Comparison of ENCODE assay signal across 21 cellular contexts in the genomic region with DNA sequence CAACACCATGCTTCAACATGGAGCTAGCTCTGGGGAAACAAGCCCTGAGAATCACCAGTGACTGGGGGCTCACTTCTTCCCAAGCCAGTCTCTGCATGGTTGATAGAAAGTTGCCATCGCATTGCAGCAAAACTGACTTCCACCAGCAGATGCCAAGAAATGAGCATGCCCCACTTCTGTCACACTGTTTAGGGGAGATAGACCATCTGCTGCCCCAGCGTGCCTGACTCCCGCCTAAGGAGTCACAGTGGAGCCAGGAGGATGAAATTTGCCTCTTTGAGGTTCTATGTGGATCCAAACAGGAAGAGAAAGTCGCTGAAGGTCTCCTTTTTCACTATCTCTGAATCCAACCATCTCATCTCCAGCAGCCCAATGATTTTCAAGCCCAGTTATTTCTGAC.
A peak's percentile ranks its signal among the peaks of the same experiment; 100 is the strongest.
DNase-seq lines count a peak whose midpoint lies in the region; ATAC-seq lines count a peak whose summit lies in the region.
"Had no signal": no experiment of that assay in that cellular context is flagged by ENCODE, and none has a peak within 500 bp of the region (broad histone marks: within the 10 kb centered on the region; RNA-seq: fewer than 3 reads in every experiment).

No MANE protein-coding gene starts in this region.

- no peak overlapping the region for H2AFZ ChIP-seq in Karpas-422 (ENCODE audit: low read length)

- H3K27me3 ChIP-seq in Karpas-422 (ENCODE audit: low read length), result no peaks in the 10 kb centered on the region; the same call in 1 of the 2 replicates
- peaks cover 0 to 3% (median 0%) of the 10 kb centered on the region in 5 donors for H3K27me3 ChIP-seq in subcutaneous abdominal adipose tissue (ENCODE audit: control insufficient read depth in 5 of 5, insufficient read depth in 4 of 5, low read length in 5 of 5)
- H3K27me3 ChIP-seq: MG63, SJSA1 had no signal

- H4K20me1 ChIP-seq in Karpas-422 (ENCODE audit: insufficient read depth, low read depth, low read length), result no peaks in the 10 kb centered on the region

- DNase-seq in NCI-H1694 treated with DMSO at 0.1 percent for 48 hours (lab: John Stamatoyannopoulos, UW) (peak; percentile 5), NCI-H1694 (lab: John Stamatoyannopoulos, UW) (no peak), Karpas-422 (no peak), cerebellum (ENCODE audit: low spot score) (peak; percentile 40), substantia nigra (lab: John Stamatoyannopoulos, UW) (no peak)
- DNase-seq in activated CD4-positive, alpha-beta T cell treated with anti-CD3 and anti-CD28 coated beads, Interleukin-2, amount 50 U/mL, for 48 hours, result no peak
- DNase-seq: Calu3; GOT3; KBM-7; MG63; NCI-H187; NCI-H2081 treated with DMSO at 0.1 percent for 48 hours; NCI-H774; NK-92 treated with Interleukin-12 subunit alpha and Interleukin-12 subunit beta, amount 100 ng/mL, for 24 hours; Right ventricle myocardium superior; RPMI8226 had no signal

- H3K9me3 ChIP-seq in Karpas-422 (ENCODE audit: low read length) (no peaks in the 10 kb centered on the region), subcutaneous abdominal adipose tissue (ENCODE audit: control insufficient read depth in 5 of 5, low read length in 5 of 5) (no peaks in the 10 kb centered on the region)
- H3K9me3 ChIP-seq: HAP-1, SJSA1 had no signal

- ATAC-seq in GM21528 (IDR thresholded peaks at IDR 0.05; ENCODE audit: low FRiP score, unreplicated experiment), result no peak

- no peaks in the 10 kb centered on the region for H3K9me2 ChIP-seq in Karpas-422 (replicated peaks; ENCODE audit: insufficient read depth, low read length)

- H3K4me2 ChIP-seq in Karpas-422 (ENCODE audit: low read depth, low read length, poor library complexity, severe bottlenecking), result peak overlapping the region; percentile 54

- H3K4me1 ChIP-seq in Karpas-422 (ENCODE audit: low read length), result peaks cover 32% of the 10 kb centered on the region
- H3K4me1 ChIP-seq in subcutaneous abdominal adipose tissue (ENCODE audit: control insufficient read depth in 5 of 5, insufficient read depth in 5 of 5, low read length in 5 of 5), result peaks cover 2 to 21% (median 17%) of the 10 kb centered on the region in 5 donors
- H3K4me1 ChIP-seq: HAP-1 had no signal

- no peaks in the 10 kb centered on the region for H3K79me2 ChIP-seq in Karpas-422 (ENCODE audit: low read length)

- H3K9ac ChIP-seq in Karpas-422 (ENCODE audit: low read length), result no peak overlapping the region
- H3K9ac ChIP-seq in subcutaneous abdominal adipose tissue (ENCODE audit: low read length in 5 of 5), result no peak overlapping the region

- no peak overlapping the region for H3K27ac ChIP-seq in Karpas-422 (ENCODE audit: low read length)
- H3K27ac ChIP-seq in subcutaneous abdominal adipose tissue (ENCODE audit: low read depth, low read length), result peak overlapping the region; percentile 29
- no peak overlapping the region for H3K27ac ChIP-seq in substantia nigra (ENCODE audit: low read depth, low read length, poor library complexity, severe bottlenecking)
- H3K27ac ChIP-seq: 22Rv1, SJSA1 had no signal

- no peak overlapping the region for H3K4me3 ChIP-seq in Karpas-422 (ENCODE audit: low read length)
- H3K4me3 ChIP-seq in subcutaneous abdominal adipose tissue (ENCODE audit: low read depth in 1 of 5, low read length in 5 of 5), result no peak overlapping the region
- H3K4me3 ChIP-seq: HAP-1, MG63, SJSA1 had no signal

- H3K36me3 ChIP-seq in Karpas-422 (ENCODE audit: insufficient read depth, low read length), result no peaks in the 10 kb centered on the region
- no peaks in the 10 kb centered on the region for H3K36me3 ChIP-seq in subcutaneous abdominal adipose tissue (ENCODE audit: control insufficient read depth in 5 of 5, insufficient read depth in 5 of 5, low read length in 5 of 5)
- H3K36me3 ChIP-seq: HAP-1, MG63, SJSA1 had no signal

Comparison
In these comparisons a context has a peak if more than half of its experiments do, and no peak if none do; other contexts are left out.
1. DNase-seq: peak in NCI-H1694 treated with DMSO at 0.1 percent for 48 hours (single experiment) and cerebellum (single experiment); none in NCI-H1694 (single experiment), Karpas-422 (single experiment), activated CD4-positive, alpha-beta T cell treated with anti-CD3 and anti-CD28 coated beads, Interleukin-2, amount 50 U/mL, for 48 hours (0 of 2) and substantia nigra (0 of 49).